24 cellular contexts compared by ENCODE assay signal in the genomic region with DNA sequence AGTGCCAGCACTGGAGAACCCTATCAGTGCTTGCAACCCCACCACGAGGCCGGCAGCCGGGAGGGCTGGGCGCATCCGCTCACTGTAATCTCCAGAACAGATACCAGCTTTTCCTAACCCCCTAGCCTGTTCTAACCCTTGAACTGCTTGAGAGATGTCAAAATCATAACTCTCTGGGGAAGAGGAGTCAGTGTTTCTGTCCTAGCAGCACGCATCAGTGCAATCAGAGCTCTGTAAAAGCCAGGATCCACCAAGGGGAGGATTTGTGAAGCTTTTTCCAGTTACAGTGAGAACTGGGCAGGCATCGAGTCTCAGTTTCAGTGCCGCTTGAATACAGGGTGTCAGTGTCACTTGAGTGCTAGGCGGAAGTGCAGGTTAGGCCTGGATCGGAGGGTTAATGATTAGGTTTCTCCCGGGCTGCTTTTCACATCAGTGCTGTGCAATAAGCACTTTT.
DNase-seq lines count a peak whose midpoint lies in the region; ATAC-seq, FAIRE-seq and TF ChIP-seq lines count a peak whose summit lies in the region.
"Had no signal": no experiment of that assay in that cellular context is flagged by ENCODE, and none has a peak within 500 bp of the region (broad histone marks: within the 10 kb centered on the region; RNA-seq: fewer than 3 reads in every experiment).

No MANE protein-coding gene starts in this region.

- FAIRE-seq in small intestine (lab: Jason Lieb, UNC), result no peak
- FAIRE-seq: D721Med, endothelial cell of umbilical vein had no signal

- no peak overlapping the region for H3K4me3 ChIP-seq in right lobe of liver
- H3K4me3 ChIP-seq in small intestine (ENCODE audit: low read depth in 1 of 2, low read length in 2 of 2), result no peak overlapping the region
- H3K4me3 ChIP-seq: left ventricle myocardium inferior, tibial nerve had no signal

- H3K36me3 Mint-ChIP-seq in brain, result no peaks in the 10 kb centered on the region
- H3K36me3 Mint-ChIP-seq: activated CD8-positive, alpha-beta memory T cell treated with anti-CD3 and anti-CD28 coated beads, Interleukin-2, amount 10 ng/mL, durations not matched to agents 7 days and 5 days; naive B cell; stimulated activated naive B cell treated with anti-CD40 and anti-IgM and Interleukin-4, amounts not matched to agents 10 μg/mL and 1 μg/mL and 100 μg/mL, for 72 hours had no signal

- peak; percentile 6 for DNase-seq in NCI-H2107 treated with DMSO at 0.1 percent for 48 hours (lab: John Stamatoyannopoulos, UW; ENCODE audit: unreplicated experiment)
- no peak for DNase-seq in NCI-H2107 (lab: John Stamatoyannopoulos, UW)
- DNase-seq in right lobe of liver, result no peak
- DNase-seq in small intestine, result peak; percentile 78
- DNase-seq in SIG-M5 treated with dmso at 0.1 percent for 504 hours (lab: John Stamatoyannopoulos, UW; ENCODE audit: unreplicated experiment), result no peak
- no peak for DNase-seq in Kasumi-1 (lab: John Stamatoyannopoulos, UW)
- DNase-seq: 8988T; activated CD8-positive, alpha-beta memory T cell treated with anti-CD3 and anti-CD28 coated beads, Interleukin-2, amount 10 ng/mL, durations not matched to agents 7 days and 5 days; activated gamma-delta T cell treated with Interleukin-2 at 50 U/mL for 16 hours; BE2C; foreskin fibroblast; HCEC 1CT; Karpas-422; left ventricle myocardium inferior; naive B cell; NCI-H345; stimulated activated naive B cell treated with anti-CD40 and anti-IgM and Interleukin-4, amounts not matched to agents 10 μg/mL and 1 μg/mL and 100 μg/mL, for 72 hours had no signal

- WGBS in right lobe of liver (ENCODE audit: insufficient coverage, low coverage, low lambda C conversion rate, missing lambda C conversion rate), result 57% methylated on average over 6 of the region's 11 CpGs
- 17 to 59% (median 39%) methylated on average over 11 of the region's 11 CpGs for WGBS in small intestine, 3 donors

- no peaks in the 10 kb centered on the region for H3K9me3 Mint-ChIP-seq in brain
- H3K9me3 Mint-ChIP-seq: naive B cell; stimulated activated naive B cell treated with anti-CD40 and anti-IgM and Interleukin-4, amounts not matched to agents 10 μg/mL and 1 μg/mL and 100 μg/mL, for 72 hours; T-helper 1 cell treated with Interleukin-12 subunit alpha and Interleukin-12 subunit beta and Interleukin-4 antibody, amounts not matched to agents 30 μg/mL and 1 μg/mL, for 36 hours had no signal

- TF ChIP-seq CTCF in brain (conservative IDR thresholded peaks at IDR 0.05), result no peak
- no peak for TF ChIP-seq CTCF in right lobe of liver (IDR thresholded peaks at IDR 0.05)

- TF ChIP-seq POLR2A in right lobe of liver (IDR thresholded peaks at IDR 0.05), result no peak

- intact Hi-C loops in right lobe of liver (cut with DNase I), result no loop called here

- H3K27ac ChIP-seq in right lobe of liver (peak overlapping the region; percentile 5 to 57 (median 45)), small intestine (ENCODE audit: low read depth in 1 of 2, low read length in 1 of 2) (peak overlapping the region; percentile 24 to 84)
- H3K27ac ChIP-seq: left ventricle myocardium inferior, tibial nerve had no signal

- H3K4me3 Mint-ChIP-seq in brain, result no peak overlapping the region
- H3K4me3 Mint-ChIP-seq: activated CD8-positive, alpha-beta memory T cell treated with anti-CD3 and anti-CD28 coated beads, Interleukin-2, amount 10 ng/mL, durations not matched to agents 7 days and 5 days; naive B cell; stimulated activated naive B cell treated with anti-CD40 and anti-IgM and Interleukin-4, amounts not matched to agents 10 μg/mL and 1 μg/mL and 100 μg/mL, for 72 hours; T-helper 1 cell treated with Interleukin-12 subunit alpha and Interleukin-12 subunit beta and Interleukin-4 antibody, amounts not matched to agents 30 μg/mL and 1 μg/mL, for 36 hours had no signal

- ATAC-seq in right lobe of liver (peak; percentile 87 to 95 (median 92)), GM21447 (IDR thresholded peaks at IDR 0.05; ENCODE audit: unreplicated experiment) (no peak)
- ATAC-seq: activated CD8-positive, alpha-beta memory T cell treated with anti-CD3 and anti-CD28 coated beads, Interleukin-2, amount 10 ng/mL, durations not matched to agents 7 days and 5 days; Right ventricle myocardium inferior; stimulated activated naive B cell treated with anti-CD40 and anti-IgM and Interleukin-4, amounts not matched to agents 10 μg/mL and 1 μg/mL and 100 μg/mL, for 72 hours had no signal

- peak overlapping the region in 3 of 5 experiments; percentile 5 to 67 (median 20) for H3K27ac Mint-ChIP-seq in brain
- H3K27ac Mint-ChIP-seq: activated CD8-positive, alpha-beta memory T cell treated with anti-CD3 and anti-CD28 coated beads, Interleukin-2, amount 10 ng/mL, durations not matched to agents 7 days and 5 days; naive B cell; stimulated activated naive B cell treated with anti-CD40 and anti-IgM and Interleukin-4, amounts not matched to agents 10 μg/mL and 1 μg/mL and 100 μg/mL, for 72 hours; T-helper 1 cell treated with Interleukin-12 subunit alpha and Interleukin-12 subunit beta and Interleukin-4 antibody, amounts not matched to agents 30 μg/mL and 1 μg/mL, for 36 hours had no signal

- H3K4me1 ChIP-seq in right lobe of liver (peaks cover 0 to 16% (median 0%) of the 10 kb centered on the region in 4 donors), small intestine (ENCODE audit: control insufficient read depth in 2 of 2, insufficient read depth in 1 of 2, low read depth in 1 of 2, low read length in 1 of 2) (peaks cover 0 to 6% of the 10 kb centered on the region in 2 donors)
- H3K4me1 ChIP-seq: BE2C, tibial nerve had no signal

- H3K27me3 ChIP-seq in right lobe of liver (no peaks in the 10 kb centered on the region), small intestine (ENCODE audit: control insufficient read depth in 2 of 2, insufficient read depth in 2 of 2, low read length in 2 of 2) (no peaks in the 10 kb centered on the region)
- H3K27me3 ChIP-seq: BE2C, tibial nerve had no signal

- H3K9me3 ChIP-seq in right lobe of liver (no peaks in the 10 kb centered on the region), small intestine (ENCODE audit: control insufficient read depth, low read depth) (no peaks in the 10 kb centered on the region)
- H3K9me3 ChIP-seq: BE2C, left ventricle myocardium inferior, tibial nerve had no signal

- H3K36me3 ChIP-seq in right lobe of liver, result no peaks in the 10 kb centered on the region
- no peaks in the 10 kb centered on the region for H3K36me3 ChIP-seq in small intestine (ENCODE audit: control insufficient read depth in 2 of 2, insufficient read depth in 2 of 2, low read length in 2 of 2)
- H3K36me3 ChIP-seq: BE2C had no signal

- H3K4me1 Mint-ChIP-seq in brain, result peaks cover 27% of the 10 kb centered on the region
- H3K4me1 Mint-ChIP-seq: naive B cell; stimulated activated naive B cell treated with anti-CD40 and anti-IgM and Interleukin-4, amounts not matched to agents 10 μg/mL and 1 μg/mL and 100 μg/mL, for 72 hours had no signal

- no peaks in the 10 kb centered on the region for H3K27me3 Mint-ChIP-seq in brain
- H3K27me3 Mint-ChIP-seq: activated CD8-positive, alpha-beta memory T cell treated with anti-CD3 and anti-CD28 coated beads, Interleukin-2, amount 10 ng/mL, durations not matched to agents 7 days and 5 days; stimulated activated naive B cell treated with anti-CD40 and anti-IgM and Interleukin-4, amounts not matched to agents 10 μg/mL and 1 μg/mL and 100 μg/mL, for 72 hours had no signal

Comparison
In these comparisons a context has a peak if more than half of its experiments do, and no peak if none do; other contexts are left out.
1. DNase-seq: peak in NCI-H2107 treated with DMSO at 0.1 percent for 48 hours (single experiment) and small intestine (single experiment); none in NCI-H2107 (single experiment), right lobe of liver (0 of 3), SIG-M5 treated with dmso at 0.1 percent for 504 hours (single experiment) and Kasumi-1 (0 of 2).